In genomic region chr7:143882611-143883078, GRCh38 we compare ENCODE assay signal across 8 cellular contexts. TPM values are rescaled to one million over a fixed set of nuclear protein-coding genes. Genes with fewer than 3 reads are reported as not detected.
DNase-seq lines count a peak whose midpoint lies in the region; ATAC-seq and TF ChIP-seq lines count a peak whose summit lies in the region.

No MANE protein-coding gene starts in this region.

- no peaks in the 10 kb centered on the region for H3K27me3 Mint-ChIP-seq in Calu3 (ENCODE audit: unreplicated experiment)
- H3K27me3 Mint-ChIP-seq in brain: peaks cover 15% of the 10 kb centered on the region

- BruUV-seq in Calu3 (replicated peaks; lab: Mats Ljungman, UMichigan): no TSS peak

- peaks cover 16% of the 10 kb centered on the region for H3K36me3 Mint-ChIP-seq in Calu3 (ENCODE audit: insufficient read depth, unreplicated experiment)
- peaks cover 40% of the 10 kb centered on the region for H3K36me3 Mint-ChIP-seq in brain

- TF ChIP-seq CTCF in Calu3 (IDR thresholded peaks at IDR 0.05; ENCODE audit: unreplicated experiment) (no peak), brain (conservative IDR thresholded peaks at IDR 0.05) (no peak)

- DNase-seq in Calu3 (peak; percentile 65), NCI-H128 (lab: John Stamatoyannopoulos, UW; ENCODE audit: unreplicated experiment) (peak; percentile 53), iPS DF 6.9 (ENCODE audit: low read depth, low spot score) (no peak), putamen (ENCODE audit: low spot score) (peak; percentile 89), cortex of kidney (lab: John Stamatoyannopoulos, UW) (no peak)

- H3K27me3 ChIP-seq in iPS DF 6.9 (ENCODE audit: control insufficient read depth, insufficient read depth, low read length): no peaks in the 10 kb centered on the region

- no peak overlapping the region for H3K27ac ChIP-seq in iPS DF 6.9 (ENCODE audit: low read length)

- H3K27ac Mint-ChIP-seq in Calu3 (ENCODE audit: unreplicated experiment) (peak overlapping the region; percentile 63), brain (peak overlapping the region; percentile 98 to 100 (median 99))

- H3K4me1 Mint-ChIP-seq in Calu3 (ENCODE audit: low read depth, unreplicated experiment): peaks cover 10% of the 10 kb centered on the region
- H3K4me1 Mint-ChIP-seq in brain: peaks cover 75% of the 10 kb centered on the region

- CTCF ChIA-PET in Calu3 (lab: Charles Lee): interaction anchor here (0.5 to 1.5 kb wide), 3 partner anchors 11 to 1099 kb away, joined by 3 to 5 read pairs (median 4); partner anchors contain the start of gene TCAF1

- H3K36me3 ChIP-seq in iPS DF 6.9 (ENCODE audit: control insufficient read depth, insufficient read depth, low read length): no peaks in the 10 kb centered on the region

- no CpG with 5 or more reads among the region's 26 CpGs for WGBS in iPS DF 6.9 (ENCODE audit: insufficient coverage, insufficient read length)

- H3K4me3 ChIP-seq in iPS DF 6.9 (ENCODE audit: low read length): peak overlapping the region; percentile 64

- intact Hi-C loops in Calu3 (cut with micrococcal nuclease; ENCODE audit: unreplicated experiment): no loop called here

- H3K4me3 Mint-ChIP-seq in Calu3 (ENCODE audit: low read depth, unreplicated experiment): peak overlapping the region; percentile 82
- H3K4me3 Mint-ChIP-seq in brain: peak overlapping the region; percentile 91 to 99 (median 96)

- peaks cover 7% of the 10 kb centered on the region; the same call in 1 of the 2 replicates for H3K4me1 ChIP-seq in iPS DF 6.9 (ENCODE audit: control insufficient read depth, insufficient read depth, low read length)

- H3K9me3 Mint-ChIP-seq in Calu3 (ENCODE audit: low read depth, unreplicated experiment) (no peaks in the 10 kb centered on the region), brain (peaks cover 0 to 3% (median 2%) of the 10 kb centered on the region in 5 experiments)

- H3K9me3 ChIP-seq in iPS DF 6.9 (ENCODE audit: control insufficient read depth, insufficient read depth, low read length): no peaks in the 10 kb centered on the region

- no peak for ATAC-seq in HG03045 (IDR thresholded peaks at IDR 0.05; ENCODE audit: unreplicated experiment)
- no peak for ATAC-seq in HG03196 (IDR thresholded peaks at IDR 0.05; ENCODE audit: unreplicated experiment)

RNA-seq across cellular contexts. Expression of gene TCAF1, which starts 19.3 kb away (rescaled TPM):
- total RNA-seq in Calu3 (2022): 26.7 and 27.1 TPM in 2 replicates
- polyA plus RNA-seq in brain (ENCODE audit: insufficient read depth, low read depth, low replicate concordance): 79.9 TPM

RNA-seq across cellular contexts. Expression of gene OR2F2, which starts 52.4 kb away (rescaled TPM):
- not detected in 2 replicates for total RNA-seq in Calu3 (2022)
- polyA plus RNA-seq in brain (ENCODE audit: insufficient read depth, low read depth, low replicate concordance): not detected

Comparison
In these comparisons a context has a peak if more than half of its experiments do, and no peak if none do; other contexts are left out.
1. DNase-seq: peak in Calu3 (single experiment), NCI-H128 (single experiment) and putamen (single experiment); none in iPS DF 6.9 (single experiment) and cortex of kidney (single experiment).